Comparison of ENCODE assay signal across 8 cellular contexts in the genomic region with DNA sequence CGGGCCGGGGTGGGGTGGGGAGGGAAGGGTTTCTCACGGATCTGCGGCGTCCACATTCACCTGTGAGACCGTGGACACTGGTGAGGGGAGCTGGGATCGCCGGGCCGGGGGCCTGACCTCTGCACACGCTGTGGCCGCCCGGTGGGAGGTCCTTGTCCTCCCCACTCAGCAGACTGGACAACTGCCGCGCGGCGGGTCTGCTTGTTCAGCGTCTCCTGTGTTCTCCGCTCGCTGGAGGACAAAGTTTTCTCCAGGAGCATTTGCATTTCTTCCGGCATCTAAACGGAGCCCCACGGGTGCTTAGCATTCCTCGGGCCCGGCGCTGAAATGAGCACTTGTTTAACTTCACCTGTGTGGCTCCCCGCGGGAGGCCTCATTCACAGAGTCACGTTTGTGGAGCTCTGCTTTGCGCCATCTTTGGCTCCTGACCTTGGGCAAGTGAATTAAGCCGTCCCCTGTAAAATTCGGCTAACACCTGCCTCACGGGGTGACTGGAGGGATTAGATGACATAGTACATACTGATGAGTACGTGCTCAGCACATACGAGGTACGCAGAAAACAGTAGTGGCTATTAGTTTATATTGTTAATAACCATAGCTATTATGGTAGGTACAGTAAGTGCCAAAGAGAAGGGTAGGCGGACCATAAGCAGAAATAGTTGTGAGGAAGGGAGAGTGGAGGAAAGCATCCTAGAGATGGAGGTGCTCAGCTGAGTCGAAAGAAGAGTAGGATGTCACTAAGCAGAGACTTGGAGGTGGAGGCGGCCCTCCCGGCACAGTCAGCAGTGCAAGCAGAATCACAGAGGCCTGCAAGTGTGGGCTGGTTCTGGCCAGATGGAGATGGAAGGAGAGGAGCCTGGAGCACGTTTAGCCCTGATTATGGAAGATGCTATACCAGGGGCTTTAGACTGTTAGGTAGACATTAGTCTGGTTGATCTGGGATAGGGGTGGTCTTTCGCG. TPM values are rescaled to one million over a fixed set of nuclear protein-coding genes. Genes with fewer than 3 reads are reported as not detected.
DNase-seq lines count a peak whose midpoint lies in the region; ATAC-seq, FAIRE-seq and TF ChIP-seq lines count a peak whose summit lies in the region.

No MANE protein-coding gene starts in this region.

- H3K9me3 ChIP-seq in right cardiac atrium (ENCODE audit: control insufficient read depth, low read length) = no peaks in the 10 kb centered on the region

- H3K27me3 Mint-ChIP-seq in activated naive CD4-positive, alpha-beta T cell treated with anti-CD3 and anti-CD28 coated beads, Interleukin-2, amount 50 U/mL, for 24 hours = no peaks in the 10 kb centered on the region

- H3K4me3 ChIP-seq in right cardiac atrium (ENCODE audit: low read length) (peak overlapping the region; percentile 75), retinal pigment epithelial cell (ENCODE audit: low read length) (peak overlapping the region; percentile 87)

- peak overlapping the region; percentile 57 for H3K27ac ChIP-seq in right cardiac atrium (ENCODE audit: low read length)

- peak overlapping the region; percentile 89 for H3K27ac Mint-ChIP-seq in activated naive CD4-positive, alpha-beta T cell treated with anti-CD3 and anti-CD28 coated beads, Interleukin-2, amount 50 U/mL, for 24 hours

- no peaks in the 10 kb centered on the region for H3K9me3 Mint-ChIP-seq in activated naive CD4-positive, alpha-beta T cell treated with anti-CD3 and anti-CD28 coated beads, Interleukin-2, amount 50 U/mL, for 24 hours

- TF ChIP-seq CTCF in retinal pigment epithelial cell (conservative IDR thresholded peaks at IDR 0.05; ENCODE audit: low read depth, low read length) = no peak

- H3K36me3 Mint-ChIP-seq in activated naive CD4-positive, alpha-beta T cell treated with anti-CD3 and anti-CD28 coated beads, Interleukin-2, amount 50 U/mL, for 24 hours = peaks cover 15% of the 10 kb centered on the region

- intact Hi-C loops in right cardiac atrium (cut with DNase I) = no loop called here

- H3K4me1 ChIP-seq in right cardiac atrium (ENCODE audit: control insufficient read depth, insufficient read depth, low read length) = no peaks in the 10 kb centered on the region

- no peaks in the 10 kb centered on the region for H3K27me3 ChIP-seq in right cardiac atrium (ENCODE audit: control insufficient read depth, insufficient read depth)

- peak; percentile 9 for FAIRE-seq in GM12891 (lab: Jason Lieb, UNC)

- peaks cover 44% of the 10 kb centered on the region for H3K4me1 Mint-ChIP-seq in activated naive CD4-positive, alpha-beta T cell treated with anti-CD3 and anti-CD28 coated beads, Interleukin-2, amount 50 U/mL, for 24 hours

- TF ChIP-seq POLR2A in GM12891 (IDR thresholded peaks at IDR 0.05; ENCODE audit: low read depth, low read length) = no peak

- DNase-seq in GM12891 (ENCODE audit: insufficient read length, low spot score) = no peak
- peak; percentile 4 for DNase-seq in HT-29 (ENCODE audit: low spot score)
- peak in 2 of 3 donors; percentile 70 to 77 for DNase-seq in right cardiac atrium
- no peak for DNase-seq in retinal pigment epithelial cell (ENCODE audit: low read depth)
- no peak for DNase-seq in NCI-H1092 treated with DMSO at 0.1 percent for 48 hours (lab: John Stamatoyannopoulos, UW)
- no peak for DNase-seq in KG1 (lab: John Stamatoyannopoulos, UW)

- H3K4me3 Mint-ChIP-seq in activated naive CD4-positive, alpha-beta T cell treated with anti-CD3 and anti-CD28 coated beads, Interleukin-2, amount 50 U/mL, for 24 hours = peak overlapping the region; percentile 96

- 8% methylated on average over 42 of the region's 42 CpGs for whole genome bisulfite sequencing in right cardiac atrium

- ATAC-seq in right cardiac atrium = peak; percentile 42 to 47
- no peak for ATAC-seq in GM21717 (IDR thresholded peaks at IDR 0.05; ENCODE audit: unreplicated experiment)

TF ChIP-seq in GM12891, 5 proteins besides CTCF, POLR2A, EP300 and RAD21:
- TF ChIP-seq POLR2AphosphoS5 (IDR thresholded peaks at IDR 0.05; ENCODE audit: low read depth, low read length) (no peak), POU2F2 (IDR thresholded peaks at IDR 0.05; ENCODE audit: low read depth, low read length) (no peak), TAF1 (IDR thresholded peaks at IDR 0.05; ENCODE audit: low read depth, low read length) (no peak), PAX5 (IDR thresholded peaks at IDR 0.05; ENCODE audit: insufficient read depth, low read length, severe bottlenecking) (no peak), SPI1 (IDR thresholded peaks at IDR 0.05; ENCODE audit: low read depth, low read length) (no peak)

RNA-seq across cellular contexts. Expression of a gene that starts 0.9 kb away (rescaled TPM):
- polyA plus RNA-seq in GM12891 (2012; ENCODE audit: low read depth, missing spikeins) = 27.3 TPM
- total RNA-seq in HT-29 (2014; rRNA removed; shearing (Covaris generic)) = 56.3 and 64.7 TPM in 2 replicates
- total RNA-seq in right cardiac atrium = 10 to 100 TPM; 31.5 to 48.7 (median 38.9) TPM
- 40.2 TPM for polyA plus RNA-seq in right cardiac atrium

RNA-seq across cellular contexts. Expression of a gene that starts 39.7 kb away (rescaled TPM):
- polyA plus RNA-seq in GM12891 (2012; ENCODE audit: low read depth, missing spikeins) = 16.2 TPM
- 22.0 and 23.5 TPM in 2 replicates for total RNA-seq in HT-29 (2014; rRNA removed; shearing (Covaris generic))
- total RNA-seq in right cardiac atrium = 1 to 10 TPM in 3 of 4 donors, under 1 TPM in 1; 0.42 to 1.8 (median 1.2) TPM
- 0.50 TPM for polyA plus RNA-seq in right cardiac atrium

Comparison
In these comparisons a context has a peak if more than half of its experiments do, and no peak if none do; other contexts are left out.
1. DNase-seq: peak in HT-29 (single experiment) and right cardiac atrium (2 of 3); none in GM12891 (single experiment), retinal pigment epithelial cell (single experiment), NCI-H1092 treated with DMSO at 0.1 percent for 48 hours (single experiment) and KG1 (single experiment).